In the genomic region with DNA sequence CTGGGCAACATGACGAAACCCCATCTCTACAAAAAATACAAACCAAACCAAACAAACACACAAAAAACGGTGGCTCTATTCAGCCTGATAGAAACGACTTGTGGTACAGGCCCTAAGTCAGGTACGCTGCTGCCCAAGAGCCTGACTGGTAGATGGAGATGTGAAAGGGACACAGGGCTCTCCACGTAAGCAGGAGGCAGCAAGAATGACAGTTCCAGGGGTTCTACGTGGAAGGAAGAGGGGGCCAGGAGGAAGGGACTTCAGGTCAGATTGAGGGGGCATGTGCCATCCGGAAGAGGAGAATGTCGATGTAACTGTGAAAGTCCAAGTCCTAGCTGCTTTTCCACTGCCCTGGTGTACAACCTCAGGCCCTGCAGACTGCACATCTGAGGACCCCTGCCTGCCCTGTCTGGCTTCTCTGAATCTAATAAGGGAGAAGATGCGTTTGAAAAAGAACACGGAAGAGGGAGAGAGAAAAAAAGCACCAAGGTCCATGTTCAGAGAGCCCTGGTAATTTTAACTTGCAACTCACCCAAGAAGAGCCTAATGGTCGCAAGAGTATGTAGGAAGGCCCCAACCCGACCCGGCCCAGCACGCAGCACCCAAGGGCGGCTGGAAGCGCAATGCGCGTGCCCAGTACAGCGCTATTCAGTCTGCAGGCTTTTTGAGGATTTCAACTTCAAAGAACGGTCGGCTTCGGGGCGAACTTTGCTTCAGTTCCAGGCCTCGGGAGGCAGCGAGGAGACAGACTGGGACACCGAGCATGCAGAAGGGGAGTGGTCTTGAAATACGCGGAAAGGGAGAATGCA, we compare ENCODE assay signal across 1 cellular context.
A peak's percentile ranks its signal among the peaks of the same experiment; 100 is the strongest.
TF ChIP-seq lines count a peak whose summit lies in the region.

No MANE protein-coding gene starts in this region.

TF ChIP-seq in K562, 482 proteins besides CTCF, POLR2A, EP300 and RAD21 (continued from another document):
- TF ChIP-seq, protein P1, sequence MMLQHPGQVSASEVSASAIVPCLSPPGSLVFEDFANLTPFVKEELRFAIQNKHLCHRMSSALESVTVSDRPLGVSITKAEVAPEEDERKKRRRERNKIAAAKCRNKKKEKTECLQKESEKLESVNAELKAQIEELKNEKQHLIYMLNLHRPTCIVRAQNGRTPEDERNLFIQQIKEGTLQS (IDR thresholded peaks at IDR 0.05) = no peak
- TF ChIP-seq, protein P1 (CRISPR knock-in tag; conservative IDR thresholded peaks at IDR 0.05) = no peak
- TF ChIP-seq RFX7 (CRISPR knock-in tag; IDR thresholded peaks at IDR 0.05) = no peak
- no peak for TF ChIP-seq ZNF121 (CRISPR knock-in tag; conservative IDR thresholded peaks at IDR 0.05)
- TF ChIP-seq NFE2L1 (tag; IDR thresholded peaks at IDR 0.05; ENCODE audit: borderline replicate concordance, low read depth) = no peak
- TF ChIP-seq HDAC8 (tag; IDR thresholded peaks at IDR 0.05) = 0 out of 2 replicates have a peak, but pooled peaks have one; percentile 32
- no peak for TF ChIP-seq ZNF695 (CRISPR knock-in tag; IDR thresholded peaks at IDR 0.05)
- TF ChIP-seq ZNF780A (CRISPR knock-in tag; IDR thresholded peaks at IDR 0.05) = no peak
- TF ChIP-seq, protein P2, sequence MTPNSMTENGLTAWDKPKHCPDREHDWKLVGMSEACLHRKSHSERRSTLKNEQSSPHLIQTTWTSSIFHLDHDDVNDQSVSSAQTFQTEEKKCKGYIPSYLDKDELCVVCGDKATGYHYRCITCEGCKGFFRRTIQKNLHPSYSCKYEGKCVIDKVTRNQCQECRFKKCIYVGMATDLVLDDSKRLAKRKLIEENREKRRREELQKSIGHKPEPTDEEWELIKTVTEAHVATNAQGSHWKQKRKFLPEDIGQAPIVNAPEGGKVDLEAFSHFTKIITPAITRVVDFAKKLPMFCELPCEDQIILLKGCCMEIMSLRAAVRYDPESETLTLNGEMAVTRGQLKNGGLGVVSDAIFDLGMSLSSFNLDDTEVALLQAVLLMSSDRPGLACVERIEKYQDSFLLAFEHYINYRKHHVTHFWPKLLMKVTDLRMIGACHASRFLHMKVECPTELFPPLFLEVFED (CRISPR knock-in tag; conservative IDR thresholded peaks at IDR 0.05) = no peak
- no peak for TF ChIP-seq RAD51 (IDR thresholded peaks at IDR 0.05; ENCODE audit: borderline replicate concordance, low read depth)
- no peak for TF ChIP-seq RBM17 (IDR thresholded peaks at IDR 0.05; ENCODE audit: borderline replicate concordance, low read depth, low read length)
- no peak for TF ChIP-seq U2AF2 (optimal IDR thresholded peaks at IDR 0.05; ENCODE audit: low read depth, low read length)
- TF ChIP-seq TAF7 (tag; IDR thresholded peaks at IDR 0.05) = 0 out of 2 replicates have a peak, but pooled peaks have one; percentile 24
- no peak for TF ChIP-seq EZH2 (IDR thresholded peaks at IDR 0.05; ENCODE audit: borderline replicate concordance, low read depth, low read length)
- TF ChIP-seq ZNF140 (CRISPR knock-in tag; IDR thresholded peaks at IDR 0.05) = no peak
- TF ChIP-seq NCOA2 (IDR thresholded peaks at IDR 0.05; ENCODE audit: partially characterized antibody in 2 of 2) = no peak
- TF ChIP-seq LEF1 (IDR thresholded peaks at IDR 0.05) = no peak
- no peak for TF ChIP-seq TAF15 (IDR thresholded peaks at IDR 0.05; ENCODE audit: low read depth, low read length)
- TF ChIP-seq, protein P3, sequence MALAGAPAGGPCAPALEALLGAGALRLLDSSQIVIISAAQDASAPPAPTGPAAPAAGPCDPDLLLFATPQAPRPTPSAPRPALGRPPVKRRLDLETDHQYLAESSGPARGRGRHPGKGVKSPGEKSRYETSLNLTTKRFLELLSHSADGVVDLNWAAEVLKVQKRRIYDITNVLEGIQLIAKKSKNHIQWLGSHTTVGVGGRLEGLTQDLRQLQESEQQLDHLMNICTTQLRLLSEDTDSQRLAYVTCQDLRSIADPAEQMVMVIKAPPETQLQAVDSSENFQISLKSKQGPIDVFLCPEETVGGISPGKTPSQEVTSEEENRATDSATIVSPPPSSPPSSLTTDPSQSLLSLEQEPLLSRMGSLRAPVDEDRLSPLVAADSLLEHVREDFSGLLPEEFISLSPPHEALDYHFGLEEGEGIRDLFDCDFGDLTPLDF (CRISPR knock-in tag; IDR thresholded peaks at IDR 0.05) = 0 out of 2 replicates have a peak, but pooled peaks have one; percentile 52
- no peak for TF ChIP-seq SETDB1 (IDR thresholded peaks at IDR 0.05; ENCODE audit: low read length)
- no peak for TF ChIP-seq ZNF354B (CRISPR knock-in tag; IDR thresholded peaks at IDR 0.05)
- 0 out of 2 replicates have a peak, but pooled peaks have one; percentile 7 for TF ChIP-seq ZNF212 (CRISPR knock-in tag; IDR thresholded peaks at IDR 0.05)
- TF ChIP-seq SRSF3 (IDR thresholded peaks at IDR 0.05; ENCODE audit: insufficient read depth, low read length) = no peak
- no peak for TF ChIP-seq SREBF1 (IDR thresholded peaks at IDR 0.05; ENCODE audit: borderline replicate concordance, low read depth, low read length)
- TF ChIP-seq ASH1L (IDR thresholded peaks at IDR 0.05; ENCODE audit: borderline replicate concordance, low read depth, partially characterized antibody) = no peak
- no peak for TF ChIP-seq ZBTB17 (CRISPR knock-in tag; IDR thresholded peaks at IDR 0.05)
- TF ChIP-seq, protein P4, sequence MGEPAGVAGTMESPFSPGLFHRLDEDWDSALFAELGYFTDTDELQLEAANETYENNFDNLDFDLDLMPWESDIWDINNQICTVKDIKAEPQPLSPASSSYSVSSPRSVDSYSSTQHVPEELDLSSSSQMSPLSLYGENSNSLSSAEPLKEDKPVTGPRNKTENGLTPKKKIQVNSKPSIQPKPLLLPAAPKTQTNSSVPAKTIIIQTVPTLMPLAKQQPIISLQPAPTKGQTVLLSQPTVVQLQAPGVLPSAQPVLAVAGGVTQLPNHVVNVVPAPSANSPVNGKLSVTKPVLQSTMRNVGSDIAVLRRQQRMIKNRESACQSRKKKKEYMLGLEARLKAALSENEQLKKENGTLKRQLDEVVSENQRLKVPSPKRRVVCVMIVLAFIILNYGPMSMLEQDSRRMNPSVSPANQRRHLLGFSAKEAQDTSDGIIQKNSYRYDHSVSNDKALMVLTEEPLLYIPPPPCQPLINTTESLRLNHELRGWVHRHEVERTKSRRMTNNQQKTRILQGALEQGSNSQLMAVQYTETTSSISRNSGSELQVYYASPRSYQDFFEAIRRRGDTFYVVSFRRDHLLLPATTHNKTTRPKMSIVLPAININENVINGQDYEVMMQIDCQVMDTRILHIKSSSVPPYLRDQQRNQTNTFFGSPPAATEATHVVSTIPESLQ (CRISPR knock-in tag; IDR thresholded peaks at IDR 0.05) = peak; percentile 10; the same call in 1 of the 2 replicates
